In genomic region chr2:133312335-133312734, GRCh38 we compare ENCODE assay signal across 1 cellular context.
TF ChIP-seq lines count a peak whose summit lies in the region.

No MANE protein-coding gene starts in this region.

TF ChIP-seq in IMR-90, 13 proteins besides CTCF, POLR2A, EP300 and RAD21:
- TF ChIP-seq CEBPB (IDR thresholded peaks at IDR 0.05; ENCODE audit: low read depth, low read length) = no peak
- no peak for TF ChIP-seq CHD1 (IDR thresholded peaks at IDR 0.05; ENCODE audit: low read depth, low read length)
- no peak for TF ChIP-seq RFX5 (IDR thresholded peaks at IDR 0.05; ENCODE audit: low read depth, low read length)
- TF ChIP-seq RCOR1 (IDR thresholded peaks at IDR 0.05; ENCODE audit: insufficient replicate concordance, low read length) = no peak
- TF ChIP-seq FOS (IDR thresholded peaks at IDR 0.05; ENCODE audit: low read depth, low read length) = no peak
- no peak for TF ChIP-seq SMC3 (IDR thresholded peaks at IDR 0.05; ENCODE audit: low read depth, low read length)
TF ChIP-seq in IMR-90: peak in this region for 0.
